15 cellular contexts compared by ENCODE assay signal in genomic region chr5:177609076-177610059, GRCh38.
"Had no signal": no experiment of that assay in that cellular context is flagged by ENCODE, and none has a peak within 500 bp of the region (broad histone marks: within the 10 kb centered on the region; RNA-seq: fewer than 3 reads in every experiment).

No MANE protein-coding gene starts in this region.

- H3K9me3 ChIP-seq: gastroesophageal sphincter, heart right ventricle, ovary, tibial artery had no signal

- H3K27ac ChIP-seq: heart right ventricle, ovary, tibial artery had no signal

- H3K4me3 ChIP-seq: gastroesophageal sphincter, heart right ventricle, lung, ovary, tibial artery had no signal

- H3K9me3 Mint-ChIP-seq: activated CD4-positive, alpha-beta T cell treated with anti-CD3 and anti-CD28 coated beads, Interleukin-2, amount 10 ng/mL, durations not matched to agents 7 days and 5 days; activated naive CD4-positive, alpha-beta T cell treated with anti-CD3 and anti-CD28 coated beads, Interleukin-2, amount 10 ng/mL, durations not matched to agents 7 days and 5 days; activated T-helper 17 cell treated with anti-CD3 and anti-CD28 coated beads, Interleukin-2, amount 50 U/mL, for 72 hours; endodermal cell had no signal

- DNase-seq: activated CD4-positive, alpha-beta T cell treated with anti-CD3 and anti-CD28 coated beads, Interleukin-2, amount 10 ng/mL, durations not matched to agents 7 days and 5 days; activated CD4-positive, CD25-positive, alpha-beta regulatory T cell; activated naive CD4-positive, alpha-beta T cell treated with anti-CD3 and anti-CD28 coated beads, Interleukin-2, amount 10 ng/mL, durations not matched to agents 7 days and 5 days; endodermal cell; heart right ventricle; left colon; midbrain; ovary; stimulated activated CD4-positive, alpha-beta T cell treated with anti-CD3 and anti-CD28 coated beads, Interleukin-12 subunit alpha, Interleukin-12 subunit beta, amount 100 ng/mL, for 4 hours; stimulated activated CD4-positive, alpha-beta T cell treated with anti-CD3 and anti-CD28 coated beads, Interleukin-2, amount 100 ng/mL, for 24 hours; tibial artery had no signal

- FAIRE-seq: islet of Langerhans had no signal

- H3K27ac Mint-ChIP-seq: activated T-helper 17 cell treated with anti-CD3 and anti-CD28 coated beads, Interleukin-2, amount 50 U/mL, for 72 hours; endodermal cell had no signal

- ATAC-seq: activated T-helper 17 cell treated with anti-CD3 and anti-CD28 coated beads, Interleukin-2, amount 50 U/mL, for 72 hours; gastroesophageal sphincter; left colon had no signal

- H3K27me3 Mint-ChIP-seq: activated CD4-positive, alpha-beta T cell treated with anti-CD3 and anti-CD28 coated beads, Interleukin-2, amount 10 ng/mL, durations not matched to agents 7 days and 5 days; activated naive CD4-positive, alpha-beta T cell treated with anti-CD3 and anti-CD28 coated beads, Interleukin-2, amount 10 ng/mL, durations not matched to agents 7 days and 5 days; activated T-helper 17 cell treated with anti-CD3 and anti-CD28 coated beads, Interleukin-2, amount 50 U/mL, for 72 hours had no signal

- H3K27me3 ChIP-seq: gastroesophageal sphincter, heart right ventricle, ovary, tibial artery had no signal

- H3K36me3 ChIP-seq: ovary had no signal

- H3K4me3 Mint-ChIP-seq: activated CD4-positive, alpha-beta T cell treated with anti-CD3 and anti-CD28 coated beads, Interleukin-2, amount 10 ng/mL, durations not matched to agents 7 days and 5 days; activated naive CD4-positive, alpha-beta T cell treated with anti-CD3 and anti-CD28 coated beads, Interleukin-2, amount 10 ng/mL, durations not matched to agents 7 days and 5 days; activated T-helper 17 cell treated with anti-CD3 and anti-CD28 coated beads, Interleukin-2, amount 50 U/mL, for 72 hours; endodermal cell had no signal
